In the genomic region with DNA sequence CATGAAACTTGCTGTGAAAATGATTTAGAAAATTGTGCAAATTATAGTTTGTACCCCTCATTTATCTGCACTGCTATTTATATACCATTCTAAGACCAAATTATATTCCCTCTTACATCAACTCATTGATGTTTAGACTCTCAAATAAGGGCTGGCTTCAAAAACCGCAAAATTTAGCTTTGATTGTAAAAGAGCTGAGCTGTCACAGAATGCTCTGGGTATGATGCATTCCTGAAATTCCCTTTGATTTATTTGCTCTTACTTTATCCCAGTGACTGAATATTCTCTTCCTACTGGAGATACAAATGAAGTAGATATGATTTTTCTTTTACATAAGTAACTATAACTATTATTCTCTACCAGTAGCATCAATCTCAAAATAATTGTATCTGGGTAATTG, we compare ENCODE assay signal across 22 cellular contexts.
DNase-seq lines count a peak whose midpoint lies in the region; ATAC-seq, FAIRE-seq and TF ChIP-seq lines count a peak whose summit lies in the region.
"Had no signal": no experiment of that assay in that cellular context is flagged by ENCODE, and none has a peak within 500 bp of the region (broad histone marks: within the 10 kb centered on the region; RNA-seq: fewer than 3 reads in every experiment).

No MANE protein-coding gene starts in this region.

- FAIRE-seq in H54 (lab: Jason Lieb, UNC): peak; percentile 84
- FAIRE-seq: H1 had no signal

- H3K4me1 ChIP-seq in SJSA1 (replicated peaks): peaks cover 13% of the 10 kb centered on the region
- H3K4me1 ChIP-seq: neural progenitor cell, testis had no signal

- peak overlapping the region; percentile 44 for H3K27ac ChIP-seq in SJSA1
- H3K27ac ChIP-seq: neural progenitor cell, testis had no signal

- TF ChIP-seq POLR2A in H54 (IDR thresholded peaks at IDR 0.05; ENCODE audit: low read depth, low read length): no peak

- TF ChIP-seq CTCF in fibroblast of mammary gland (conservative IDR thresholded peaks at IDR 0.05; ENCODE audit: control insufficient read depth, insufficient read depth, low read depth, low read length): no peak

- ATAC-seq in GM21576 (IDR thresholded peaks at IDR 0.05; ENCODE audit: unreplicated experiment) (no peak), GM21447 (IDR thresholded peaks at IDR 0.05; ENCODE audit: unreplicated experiment) (no peak)
- ATAC-seq: activated CD4-positive, alpha-beta T cell treated with anti-CD3 and anti-CD28 coated beads for 36 hours; Right ventricle myocardium inferior; sciatic nerve had no signal

- H3K9me3 ChIP-seq in SJSA1 (replicated peaks): no peaks in the 10 kb centered on the region
- H3K9me3 ChIP-seq: testis had no signal

- DNase-seq in H54 (ENCODE audit: insufficient read length, low spot score): peak; percentile 2
- DNase-seq in SJSA1 (ENCODE audit: low read depth in 1 of 2, low spot score in 2 of 2): peak in 1 of 2 experiments; percentile 58
- DNase-seq in fibroblast of mammary gland (ENCODE audit: low read depth): peak; percentile 5
- DNase-seq in stromal cell of bone marrow (ENCODE audit: low read depth): peak; percentile 31
- DNase-seq in NCI-H187 (lab: John Stamatoyannopoulos, UW): no peak
- DNase-seq: activated CD4-positive, alpha-beta T cell treated with anti-CD3 and anti-CD28 coated beads for 36 hours; activated CD8-positive, alpha-beta memory T cell treated with anti-CD3 and anti-CD28 coated beads, Interleukin-2, amount 50 U/mL, for 48 hours; central memory CD4-positive, alpha-beta T cell; DMS79; immature natural killer cell; NCI-H1092 treated with DMSO at 0.1 percent for 48 hours; NCI-H2171 treated with DMSO at 0.1 percent for 48 hours; NK-92 treated with Interleukin-12 subunit alpha and Interleukin-12 subunit beta, amount 100 ng/mL, for 24 hours; stimulated activated CD4-positive, alpha-beta T cell treated with anti-CD3 and anti-CD28 coated beads, Interleukin-2, amount 100 ng/mL, for 24 hours; T-helper 9 cell; testis had no signal

- H3K4me3 ChIP-seq in SJSA1: no peak overlapping the region
- no peak overlapping the region for H3K4me3 ChIP-seq in fibroblast of mammary gland (ENCODE audit: control insufficient read depth, low read depth, low read length)
- H3K4me3 ChIP-seq: neural progenitor cell, testis had no signal

- no peaks in the 10 kb centered on the region for H3K27me3 ChIP-seq in SJSA1 (replicated peaks)
- H3K27me3 ChIP-seq: neural progenitor cell, testis had no signal

- H3K36me3 ChIP-seq in SJSA1: no peaks in the 10 kb centered on the region
- H3K36me3 ChIP-seq: neural progenitor cell had no signal

Comparison
In these comparisons a context has a peak if more than half of its experiments do, and no peak if none do; other contexts are left out.
1. DNase-seq: peak in H54 (single experiment), fibroblast of mammary gland (single experiment) and stromal cell of bone marrow (single experiment); none in NCI-H187 (0 of 2).